ENCODE assay signal across 11 cellular contexts in genomic region chr7:125878235-125878928, GRCh38.
"Had no signal": no experiment of that assay in that cellular context is flagged by ENCODE, and none has a peak within 500 bp of the region (broad histone marks: within the 10 kb centered on the region; RNA-seq: fewer than 3 reads in every experiment).

No MANE protein-coding gene starts in this region.

- H3K27me3 ChIP-seq: body of pancreas, gastrocnemius medialis, left lung had no signal

- H3K27ac ChIP-seq: body of pancreas, gastrocnemius medialis, left lung had no signal

- DNase-seq: activated CD4-positive, alpha-beta T cell treated with anti-CD3 and anti-CD28 coated beads, Interleukin-2, amount 50 U/mL, for 4 hours; activated T-cell treated with anti-CD3 and anti-CD28 coated beads, Interleukin-2, amount 50 U/mL, for 1 hour; body of pancreas; central memory CD4-positive, alpha-beta T cell; effector memory CD4-positive, alpha-beta T cell; gastrocnemius medialis; left lung; stimulated activated CD4-positive, alpha-beta T cell treated with anti-CD3 and anti-CD28 coated beads, Interleukin-12 subunit alpha, Interleukin-12 subunit beta, amount 100 ng/mL, for 4 hours; stimulated activated naive CD4-positive, alpha-beta T cell had no signal

- H3K4me1 ChIP-seq: body of pancreas, gastrocnemius medialis, left lung had no signal

- H3K4me3 ChIP-seq: body of pancreas, gastrocnemius medialis, left lung had no signal

- H3K36me3 ChIP-seq: gastrocnemius medialis, left lung had no signal

- ATAC-seq: activated CD4-positive, CD25-positive, alpha-beta regulatory T cell treated with anti-CD3 and anti-CD28 coated beads, Interleukin-2, amount 50 U/mL, for 24 hours; body of pancreas; gastrocnemius medialis; left lung; sciatic nerve had no signal

- H3K9me3 ChIP-seq: body of pancreas, gastrocnemius medialis had no signal
